16 cellular contexts compared by ENCODE assay signal in the genomic region with DNA sequence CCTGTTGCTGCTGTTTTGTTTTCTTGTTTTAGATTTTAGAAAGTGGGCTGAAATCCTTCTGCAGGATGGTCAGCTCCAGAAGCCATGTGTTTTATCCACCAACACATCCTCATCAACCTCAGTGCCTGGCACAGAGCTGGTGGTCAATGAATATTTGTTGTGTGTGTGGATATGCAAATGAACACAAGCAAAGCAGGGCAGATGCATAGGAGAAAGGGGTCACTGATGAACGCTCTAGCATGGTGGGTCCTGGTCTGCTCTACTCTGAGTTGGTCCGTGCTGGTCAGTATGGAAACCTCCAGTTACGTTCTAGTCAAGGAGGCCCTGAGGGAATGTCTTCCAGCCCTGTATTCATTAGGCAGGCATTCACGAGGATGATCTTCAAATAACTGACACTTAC.
"Had no signal": no experiment of that assay in that cellular context is flagged by ENCODE, and none has a peak within 500 bp of the region (broad histone marks: within the 10 kb centered on the region; RNA-seq: fewer than 3 reads in every experiment).

No MANE protein-coding gene starts in this region.

- H3K4me3 Mint-ChIP-seq: activated naive CD8-positive, alpha-beta T cell treated with anti-CD3 and anti-CD28 coated beads, Interleukin-2, amount 50 U/mL, for 24 hours; activated T-helper 17 cell treated with anti-CD3 and anti-CD28 coated beads, Interleukin-2, amount 50 U/mL, for 72 hours; immature natural killer cell; nephron; stimulated activated effector memory CD8-positive, alpha-beta T cell treated with anti-CD3 and anti-CD28 coated beads, Interleukin-12 subunit alpha, Interleukin-12 subunit beta, amount 100 ng/mL, for 72 hours had no signal

- H3K4me3 ChIP-seq: ascending aorta, cardiac muscle cell, colonic mucosa, prostate gland, thyroid gland had no signal

- H3K4me1 ChIP-seq: ascending aorta, colonic mucosa, foreskin keratinocyte, prostate gland had no signal

- H3K4me1 Mint-ChIP-seq: activated naive CD8-positive, alpha-beta T cell treated with anti-CD3 and anti-CD28 coated beads, Interleukin-2, amount 50 U/mL, for 24 hours; activated T-helper 17 cell treated with anti-CD3 and anti-CD28 coated beads, Interleukin-2, amount 50 U/mL, for 72 hours; stimulated activated effector memory CD8-positive, alpha-beta T cell treated with anti-CD3 and anti-CD28 coated beads, Interleukin-12 subunit alpha, Interleukin-12 subunit beta, amount 100 ng/mL, for 72 hours had no signal

- H3K36me3 Mint-ChIP-seq: immature natural killer cell; stimulated activated effector memory CD8-positive, alpha-beta T cell treated with anti-CD3 and anti-CD28 coated beads, Interleukin-12 subunit alpha, Interleukin-12 subunit beta, amount 100 ng/mL, for 72 hours had no signal

- H3K36me3 ChIP-seq: ascending aorta, cardiac muscle cell, colonic mucosa, prostate gland, thyroid gland had no signal

- H3K27ac Mint-ChIP-seq: activated naive CD8-positive, alpha-beta T cell treated with anti-CD3 and anti-CD28 coated beads, Interleukin-2, amount 50 U/mL, for 24 hours; activated T-helper 17 cell treated with anti-CD3 and anti-CD28 coated beads, Interleukin-2, amount 50 U/mL, for 72 hours; immature natural killer cell; stimulated activated effector memory CD8-positive, alpha-beta T cell treated with anti-CD3 and anti-CD28 coated beads, Interleukin-12 subunit alpha, Interleukin-12 subunit beta, amount 100 ng/mL, for 72 hours had no signal

- ATAC-seq: activated CD4-positive, CD25-positive, alpha-beta regulatory T cell treated with anti-CD3 and anti-CD28 coated beads, Interleukin-2, amount 50 U/mL, for 24 hours; activated naive CD8-positive, alpha-beta T cell treated with anti-CD3 and anti-CD28 coated beads, Interleukin-2, amount 50 U/mL, for 24 hours; activated T-helper 17 cell treated with anti-CD3 and anti-CD28 coated beads, Interleukin-2, amount 50 U/mL, for 72 hours; foreskin keratinocyte; left colon; stimulated activated effector memory CD8-positive, alpha-beta T cell treated with anti-CD3 and anti-CD28 coated beads, Interleukin-12 subunit alpha, Interleukin-12 subunit beta, amount 100 ng/mL, for 72 hours had no signal

- DNase-seq: activated CD4-positive, alpha-beta T cell treated with anti-CD3 and anti-CD28 coated beads, Interleukin-2, amount 50 U/mL, for 4 hours; activated naive CD4-positive, alpha-beta T cell treated with Interleukin-2 at 50 U/mL for 16 hours; activated naive CD8-positive, alpha-beta T cell treated with anti-CD3 and anti-CD28 coated beads, Interleukin-2, amount 50 U/mL, for 24 hours; activated T-cell treated with anti-CD3 and anti-CD28 coated beads for 4 hours; colonic mucosa; foreskin keratinocyte; immature natural killer cell; left colon; thyroid gland had no signal

- H3K27me3 ChIP-seq: ascending aorta, cardiac muscle cell, colonic mucosa, foreskin keratinocyte, thyroid gland had no signal

- H3K27ac ChIP-seq: ascending aorta, cardiac muscle cell, colonic mucosa, foreskin keratinocyte, prostate gland had no signal

- H3K9me3 Mint-ChIP-seq: activated T-helper 17 cell treated with anti-CD3 and anti-CD28 coated beads, Interleukin-2, amount 50 U/mL, for 72 hours; immature natural killer cell; nephron; stimulated activated effector memory CD8-positive, alpha-beta T cell treated with anti-CD3 and anti-CD28 coated beads, Interleukin-12 subunit alpha, Interleukin-12 subunit beta, amount 100 ng/mL, for 72 hours had no signal

- H3K9me3 ChIP-seq: ascending aorta, colonic mucosa, prostate gland, thyroid gland had no signal
